7 cellular contexts compared by ENCODE assay signal in genomic region chr2:136314240-136314639, GRCh38.
"Had no signal": no experiment of that assay in that cellular context is flagged by ENCODE, and none has a peak within 500 bp of the region (broad histone marks: within the 10 kb centered on the region; RNA-seq: fewer than 3 reads in every experiment).

No MANE protein-coding gene starts in this region.

- H3K9me3 Mint-ChIP-seq: IgD-negative memory B cell had no signal

- H3K36me3 ChIP-seq: HAP-1 had no signal

- H3K4me3 ChIP-seq: GM23248, HAP-1 had no signal

- H3K4me1 ChIP-seq: HAP-1 had no signal

- DNase-seq: GM23248, GOT3, H7, KG1 had no signal

- H3K27ac ChIP-seq: GM23248 had no signal

- ATAC-seq: HCT116 had no signal

- H3K36me3 Mint-ChIP-seq: IgD-negative memory B cell had no signal

- H3K9me3 ChIP-seq: HAP-1 had no signal
